In the genomic region with DNA sequence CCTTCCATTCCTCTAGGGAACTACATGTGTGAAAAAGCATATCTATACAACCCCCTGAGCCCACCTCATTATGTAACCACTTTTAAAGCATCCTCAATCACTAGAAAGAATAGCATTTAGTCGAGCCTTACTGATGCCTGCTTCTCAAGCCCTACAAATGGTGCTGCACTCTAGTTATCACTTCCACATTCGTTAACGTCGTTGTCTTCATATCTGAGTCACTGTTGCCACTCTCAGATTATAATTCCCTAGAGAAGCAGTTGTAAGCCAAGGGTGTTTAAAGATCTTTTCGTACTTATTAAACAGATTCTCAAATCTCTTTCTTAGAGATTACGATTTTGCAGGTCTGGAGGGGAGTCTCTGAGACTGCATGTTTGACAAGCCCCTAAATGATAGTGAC, we compare ENCODE assay signal across 1 cellular context.
TF ChIP-seq lines count a peak whose summit lies in the region.

No MANE protein-coding gene starts in this region.

TF ChIP-seq in HepG2, 621 proteins besides CTCF, POLR2A, EP300 and RAD21:
- 0 out of 2 replicates have a peak, but pooled peaks have one; percentile 60 for TF ChIP-seq POLR2AphosphoS2 (IDR thresholded peaks at IDR 0.05; ENCODE audit: low read depth, low read length)
- TF ChIP-seq, protein P1, sequence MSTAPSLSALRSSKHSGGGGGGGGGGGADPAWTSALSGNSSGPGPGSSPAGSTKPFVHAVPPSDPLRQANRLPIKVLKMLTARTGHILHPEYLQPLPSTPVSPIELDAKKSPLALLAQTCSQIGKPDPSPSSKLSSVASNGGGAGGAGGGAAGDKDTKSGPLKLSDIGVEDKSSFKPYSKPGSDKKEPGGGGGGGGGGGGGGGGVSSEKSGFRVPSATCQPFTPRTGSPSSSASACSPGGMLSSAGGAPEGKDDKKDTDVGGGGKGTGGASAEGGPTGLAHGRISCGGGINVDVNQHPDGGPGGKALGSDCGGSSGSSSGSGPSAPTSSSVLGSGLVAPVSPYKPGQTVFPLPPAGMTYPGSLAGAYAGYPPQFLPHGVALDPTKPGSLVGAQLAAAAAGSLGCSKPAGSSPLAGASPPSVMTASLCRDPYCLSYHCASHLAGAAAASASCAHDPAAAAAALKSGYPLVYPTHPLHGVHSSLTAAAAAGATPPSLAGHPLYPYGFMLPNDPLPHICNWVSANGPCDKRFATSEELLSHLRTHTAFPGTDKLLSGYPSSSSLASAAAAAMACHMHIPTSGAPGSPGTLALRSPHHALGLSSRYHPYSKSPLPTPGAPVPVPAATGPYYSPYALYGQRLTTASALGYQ (CRISPR knock-in tag; IDR thresholded peaks at IDR 0.05) = no peak
- peak; percentile 27 for TF ChIP-seq RBM22 (optimal IDR thresholded peaks at IDR 0.05; ENCODE audit: low read length)
- no peak for TF ChIP-seq POLR2G (IDR thresholded peaks at IDR 0.05; ENCODE audit: low read depth, low read length)
- TF ChIP-seq CCDC6 (CRISPR knock-in tag; IDR thresholded peaks at IDR 0.05) = no peak
- TF ChIP-seq HNRNPLL (IDR thresholded peaks at IDR 0.05; ENCODE audit: low read depth, low read length, poor library complexity, severe bottlenecking) = no peak
